19 cellular contexts compared by ENCODE assay signal in genomic region chr1:107831921-107832320, GRCh38.
"Had no signal": no experiment of that assay in that cellular context is flagged by ENCODE, and none has a peak within 500 bp of the region (broad histone marks: within the 10 kb centered on the region; RNA-seq: fewer than 3 reads in every experiment).

No MANE protein-coding gene starts in this region.

- H3K27ac ChIP-seq: cardiac muscle cell, foreskin keratinocyte, right atrium auricular region, transverse colon, uterus had no signal

- H3K4me3 Mint-ChIP-seq: dendritic cell treated with granulocyte-macrophage colony-stimulating factor and Interleukin-4, amounts not matched to agents 40 ng/mL and 50 ng/mL, for 4 days; neural crest cell; stimulated activated naive CD8-positive, alpha-beta T cell treated with anti-CD3 and anti-CD28 coated beads, Interleukin-15, Interleukin-2, amounts not matched to agents 100 ng/mL and 50 ng/mL, for 24 hours had no signal

- H3K27me3 ChIP-seq: cardiac muscle cell, foreskin keratinocyte, right atrium auricular region, transverse colon, uterus had no signal

- H3K4me1 Mint-ChIP-seq: neural crest cell had no signal

- H3K9me3 ChIP-seq: right atrium auricular region, transverse colon, uterus had no signal

- H3K4me1 ChIP-seq: foreskin keratinocyte, right atrium auricular region, transverse colon, uterus had no signal

- H3K27ac Mint-ChIP-seq: dendritic cell treated with granulocyte-macrophage colony-stimulating factor and Interleukin-4, amounts not matched to agents 40 ng/mL and 50 ng/mL, for 4 days; stimulated activated naive CD8-positive, alpha-beta T cell treated with anti-CD3 and anti-CD28 coated beads, Interleukin-15, Interleukin-2, amounts not matched to agents 100 ng/mL and 50 ng/mL, for 24 hours had no signal

- H3K9me3 Mint-ChIP-seq: dendritic cell treated with granulocyte-macrophage colony-stimulating factor and Interleukin-4, amounts not matched to agents 40 ng/mL and 50 ng/mL, for 4 days; stimulated activated naive CD8-positive, alpha-beta T cell treated with anti-CD3 and anti-CD28 coated beads, Interleukin-15, Interleukin-2, amounts not matched to agents 100 ng/mL and 50 ng/mL, for 24 hours had no signal

- H3K27me3 Mint-ChIP-seq: dendritic cell treated with granulocyte-macrophage colony-stimulating factor and Interleukin-4, amounts not matched to agents 40 ng/mL and 50 ng/mL, for 4 days; stimulated activated naive CD8-positive, alpha-beta T cell treated with anti-CD3 and anti-CD28 coated beads, Interleukin-15, Interleukin-2, amounts not matched to agents 100 ng/mL and 50 ng/mL, for 24 hours had no signal

- ATAC-seq: activated CD4-positive, CD25-positive, alpha-beta regulatory T cell treated with anti-CD3 and anti-CD28 coated beads, Interleukin-2, amount 50 U/mL, for 24 hours; activated naive CD4-positive, alpha-beta T cell treated with anti-CD3 and anti-CD28 coated beads, Interleukin-2, amount 50 U/mL, for 72 hours; foreskin keratinocyte had no signal

- H3K4me3 ChIP-seq: cardiac muscle cell, lung, right atrium auricular region, transverse colon, uterus had no signal

- H3K36me3 ChIP-seq: cardiac muscle cell, right atrium auricular region, transverse colon, uterus had no signal

- DNase-seq: activated CD4-positive, alpha-beta T cell treated with anti-CD3 and anti-CD28 coated beads, Interleukin-2, amount 50 U/mL, for 4 hours; activated gamma-delta T cell treated with Interleukin-2 at 50 U/mL for 16 hours; amniotic stem cell; effector CD8-positive, alpha-beta T cell; foreskin keratinocyte; glutamatergic neuron; hippocampal formation; islet precursor cell; stimulated activated CD4-positive, alpha-beta T cell treated with anti-CD3 and anti-CD28 coated beads, Interleukin-2, amount 100 ng/mL, for 24 hours; transverse colon; uterus had no signal
